Comparison of ENCODE assay signal across 8 cellular contexts in the genomic region with DNA sequence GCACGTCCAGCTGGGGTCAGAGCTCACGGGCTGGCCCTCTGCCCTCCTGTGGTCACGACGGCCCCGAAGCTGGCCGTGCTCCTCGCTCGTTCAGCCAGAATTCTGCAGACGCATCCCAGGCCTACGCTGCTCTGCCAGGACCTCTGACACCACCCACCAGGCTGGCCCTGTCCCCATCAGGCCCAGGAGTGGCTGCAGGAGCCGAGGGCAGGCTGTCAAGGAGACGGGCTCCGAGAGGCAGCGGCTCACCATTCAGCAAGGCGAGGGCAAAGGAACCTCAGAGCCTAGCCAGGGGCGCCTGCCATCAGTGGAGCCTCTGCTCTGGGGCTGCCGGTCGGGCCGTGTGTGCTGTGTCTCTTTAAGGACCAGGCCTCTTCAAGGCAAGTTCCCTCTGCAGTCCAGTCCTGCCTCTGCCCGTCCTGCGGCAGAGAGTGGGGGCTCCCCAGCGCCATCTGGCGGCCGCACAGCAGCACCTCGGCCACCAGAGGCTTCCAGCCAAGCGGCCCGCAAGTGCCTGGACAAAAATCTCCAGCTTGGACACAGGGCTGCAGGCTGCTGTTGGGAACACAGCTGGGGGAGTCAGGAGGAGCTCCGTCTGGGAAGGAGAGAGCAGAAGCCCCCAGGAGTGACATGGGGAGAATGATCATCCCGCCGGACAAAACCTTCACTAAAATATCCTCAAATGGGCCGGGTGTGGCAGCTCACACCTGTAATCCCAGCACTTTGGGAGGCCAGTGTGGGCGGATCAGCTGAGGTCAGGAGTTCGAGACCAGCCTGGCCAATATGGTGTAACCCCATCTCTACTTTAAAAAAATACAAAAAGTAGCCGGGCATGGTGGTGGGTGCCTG. TPM values are rescaled to one million over a fixed set of nuclear protein-coding genes. Genes with fewer than 3 reads are reported as not detected.
DNase-seq lines count a peak whose midpoint lies in the region; FAIRE-seq and TF ChIP-seq lines count a peak whose summit lies in the region.

No MANE protein-coding gene starts in this region.

- no peaks in the 10 kb centered on the region for H3F3A ChIP-seq in SK-N-SH (replicated peaks; ENCODE audit: insufficient read depth)

- peaks cover 0 to 16% of the 10 kb centered on the region in 2 experiments; a peak in 1 of 4 replicates for H3K4me1 ChIP-seq in SK-N-SH (ENCODE audit: control insufficient read depth in 1 of 2, insufficient read depth in 2 of 2, low read depth in 1 of 2, low read length in 1 of 2)
- H3K4me1 ChIP-seq in testis, result peaks cover 29% of the 10 kb centered on the region

- FAIRE-seq in D721Med (lab: Jason Lieb, UNC), result no peak

- no peaks in the 10 kb centered on the region for H3K36me3 ChIP-seq in SK-N-SH (replicated peaks in 1 of 2; ENCODE audit: control insufficient read depth in 1 of 2, insufficient read depth in 2 of 2, low read length in 1 of 2)
- no peaks in the 10 kb centered on the region for H3K36me3 ChIP-seq in testis (ENCODE audit: low read depth, missing control alignments)

- H3K4me1 Mint-ChIP-seq in osteocyte (ENCODE audit: unreplicated experiment), result peaks cover 48% of the 10 kb centered on the region

- peak; percentile 87 for DNase-seq in D721Med (ENCODE audit: insufficient read length, low spot score)
- DNase-seq in HuH-7 (ENCODE audit: low spot score), result peak; percentile 87
- peak; percentile 93 for DNase-seq in SK-N-SH
- peak; percentile 79 for DNase-seq in activated naive CD4-positive, alpha-beta T cell treated with anti-CD3 and anti-CD28 coated beads, Interleukin-2, amount 50 U/mL, for 16 hours
- DNase-seq in glomerular endothelial cell (ENCODE audit: extremely low read depth, low read depth, low spot score), result peak; percentile 23
- peak; percentile 97 for DNase-seq in osteocyte (ENCODE audit: extremely low spot score, unreplicated experiment)
- DNase-seq in testis, result peak; percentile 87
- no peak for DNase-seq in NCI-H2029 (lab: John Stamatoyannopoulos, UW)

- no peak overlapping the region for H3K9ac ChIP-seq in SK-N-SH

- H3K79me2 ChIP-seq in SK-N-SH (ENCODE audit: insufficient read depth), result no peaks in the 10 kb centered on the region

- H3K36me3 Mint-ChIP-seq in osteocyte (ENCODE audit: unreplicated experiment), result no peaks in the 10 kb centered on the region

- H3K27ac Mint-ChIP-seq in osteocyte (ENCODE audit: unreplicated experiment), result peak overlapping the region; percentile 44

- intact Hi-C loops in testis (cut with DNase I; ENCODE audit: low total_unique reads), result loop anchor here (10.0 kb wide), 1 partner anchor 62 kb away; no protein-coding TSS in a partner anchor

- CTCF ChIA-PET in SK-N-SH (lab: Yijun Ruan, JAX), result interaction anchor here (0.6 to 11.1 kb wide), 46 partner anchors 10 to 206 kb away, joined by 3 to 248 read pairs (median 4); no protein-coding TSS in a partner anchor

- no peak overlapping the region for H3K27ac ChIP-seq in SK-N-SH (ENCODE audit: low read depth in 2 of 2, low read length in 1 of 2)
- peak overlapping the region; percentile 52 to 76 for H3K27ac ChIP-seq in testis

- H4K20me1 ChIP-seq in SK-N-SH (ENCODE audit: insufficient read depth), result no peaks in the 10 kb centered on the region

- peak; percentile 80 for TF ChIP-seq RAD21 in SK-N-SH (IDR thresholded peaks at IDR 0.05; ENCODE audit: low read length)

- TF ChIP-seq EP300 in SK-N-SH (IDR thresholded peaks at IDR 0.05; ENCODE audit: borderline replicate concordance in 1 of 2, low read depth in 1 of 2, low read length in 1 of 2), result no peak

- H3K4me3 Mint-ChIP-seq in osteocyte (ENCODE audit: unreplicated experiment), result no peak overlapping the region

- no peaks in the 10 kb centered on the region for H3K9me3 Mint-ChIP-seq in osteocyte (ENCODE audit: unreplicated experiment)

- no peaks in the 10 kb centered on the region for H3K9me2 ChIP-seq in SK-N-SH

- no peak overlapping the region; the same call in 1 of the 2 replicates for H3K4me2 ChIP-seq in SK-N-SH

- H3K9me3 ChIP-seq in SK-N-SH (no peaks in the 10 kb centered on the region), testis (no peaks in the 10 kb centered on the region)

- H2AFZ ChIP-seq in SK-N-SH (ENCODE audit: low read depth), result peak overlapping the region; percentile 77

- peak; percentile 52 for TF ChIP-seq CTCF in D721Med (IDR thresholded peaks at IDR 0.05; ENCODE audit: insufficient read depth, missing control alignments)
- peak; percentile 95 for TF ChIP-seq CTCF in SK-N-SH (IDR thresholded peaks at IDR 0.05)
- peak; percentile 99 for TF ChIP-seq CTCF in osteocyte (IDR thresholded peaks at IDR 0.05)
- TF ChIP-seq CTCF in testis (IDR thresholded peaks at IDR 0.05), result peak; percentile 91 to 94 (median 92)

- no peaks in the 10 kb centered on the region for H3K27me3 Mint-ChIP-seq in osteocyte (ENCODE audit: unreplicated experiment)

- POLR2A ChIA-PET in SK-N-SH (lab: Yijun Ruan, JAX), result interaction anchor here (1.1 kb wide), 1 partner anchor 65 kb away, joined by 3 read pairs; no protein-coding TSS in a partner anchor

- H3K4me3 ChIP-seq in SK-N-SH (ENCODE audit: low read depth in 2 of 2, low read length in 1 of 2) (peak overlapping the region in 1 of 2 experiments; percentile 12; a peak in 1 of 4 replicates), testis (no peak overlapping the region)

- WGBS in SK-N-SH (ENCODE audit: low lambda C conversion rate), result 49% methylated on average over 9 of the region's 34 CpGs
- 38 to 48% methylated on average over 14 to 32 of the region's 34 CpGs for WGBS in testis, 2 donors

- H3K27me3 ChIP-seq in SK-N-SH (ENCODE audit: insufficient read depth), result no peaks in the 10 kb centered on the region
- no peaks in the 10 kb centered on the region for H3K27me3 ChIP-seq in testis

- TF ChIP-seq POLR2A in testis (IDR thresholded peaks at IDR 0.05), result no peak

TF ChIP-seq in SK-N-SH, 30 proteins besides CTCF, POLR2A, EP300 and RAD21:
- TF ChIP-seq SMC3 (IDR thresholded peaks at IDR 0.05; ENCODE audit: low read depth, low read length) (peak; percentile 99), RFX5 (IDR thresholded peaks at IDR 0.05; ENCODE audit: low read length) (0 out of 2 replicates have a peak, but pooled peaks have one; percentile 23), ELF1 (IDR thresholded peaks at IDR 0.05) (no peak), EZH2phosphoT487 (IDR thresholded peaks at IDR 0.05; ENCODE audit: borderline replicate concordance, low read depth) (no peak), GATA2 (CRISPR knock-in tag; IDR thresholded peaks at IDR 0.05) (no peak), FOSL2 (IDR thresholded peaks at IDR 0.05; ENCODE audit: borderline replicate concordance, low read depth) (no peak)
- TF ChIP-seq, protein P1, sequence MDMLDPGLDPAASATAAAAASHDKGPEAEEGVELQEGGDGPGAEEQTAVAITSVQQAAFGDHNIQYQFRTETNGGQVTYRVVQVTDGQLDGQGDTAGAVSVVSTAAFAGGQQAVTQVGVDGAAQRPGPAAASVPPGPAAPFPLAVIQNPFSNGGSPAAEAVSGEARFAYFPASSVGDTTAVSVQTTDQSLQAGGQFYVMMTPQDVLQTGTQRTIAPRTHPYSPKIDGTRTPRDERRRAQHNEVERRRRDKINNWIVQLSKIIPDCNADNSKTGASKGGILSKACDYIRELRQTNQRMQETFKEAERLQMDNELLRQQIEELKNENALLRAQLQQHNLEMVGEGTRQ (IDR thresholded peaks at IDR 0.05; ENCODE audit: borderline replicate concordance, low read depth, low read length), result no peak
- TF ChIP-seq, protein P2, sequence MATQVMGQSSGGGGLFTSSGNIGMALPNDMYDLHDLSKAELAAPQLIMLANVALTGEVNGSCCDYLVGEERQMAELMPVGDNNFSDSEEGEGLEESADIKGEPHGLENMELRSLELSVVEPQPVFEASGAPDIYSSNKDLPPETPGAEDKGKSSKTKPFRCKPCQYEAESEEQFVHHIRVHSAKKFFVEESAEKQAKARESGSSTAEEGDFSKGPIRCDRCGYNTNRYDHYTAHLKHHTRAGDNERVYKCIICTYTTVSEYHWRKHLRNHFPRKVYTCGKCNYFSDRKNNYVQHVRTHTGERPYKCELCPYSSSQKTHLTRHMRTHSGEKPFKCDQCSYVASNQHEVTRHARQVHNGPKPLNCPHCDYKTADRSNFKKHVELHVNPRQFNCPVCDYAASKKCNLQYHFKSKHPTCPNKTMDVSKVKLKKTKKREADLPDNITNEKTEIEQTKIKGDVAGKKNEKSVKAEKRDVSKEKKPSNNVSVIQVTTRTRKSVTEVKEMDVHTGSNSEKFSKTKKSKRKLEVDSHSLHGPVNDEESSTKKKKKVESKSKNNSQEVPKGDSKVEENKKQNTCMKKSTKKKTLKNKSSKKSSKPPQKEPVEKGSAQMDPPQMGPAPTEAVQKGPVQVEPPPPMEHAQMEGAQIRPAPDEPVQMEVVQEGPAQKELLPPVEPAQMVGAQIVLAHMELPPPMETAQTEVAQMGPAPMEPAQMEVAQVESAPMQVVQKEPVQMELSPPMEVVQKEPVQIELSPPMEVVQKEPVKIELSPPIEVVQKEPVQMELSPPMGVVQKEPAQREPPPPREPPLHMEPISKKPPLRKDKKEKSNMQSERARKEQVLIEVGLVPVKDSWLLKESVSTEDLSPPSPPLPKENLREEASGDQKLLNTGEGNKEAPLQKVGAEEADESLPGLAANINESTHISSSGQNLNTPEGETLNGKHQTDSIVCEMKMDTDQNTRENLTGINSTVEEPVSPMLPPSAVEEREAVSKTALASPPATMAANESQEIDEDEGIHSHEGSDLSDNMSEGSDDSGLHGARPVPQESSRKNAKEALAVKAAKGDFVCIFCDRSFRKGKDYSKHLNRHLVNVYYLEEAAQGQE (IDR thresholded peaks at IDR 0.05; ENCODE audit: low read depth, low read length), result 0 out of 2 replicates have a peak, but pooled peaks have one; percentile 28

RNA-seq across cellular contexts. Expression of a gene that starts 7.4 kb away (rescaled TPM):
- polyA plus RNA-seq in SK-N-SH (2012; rRNA removed) (86.1 and 117 TPM in 2 replicates), testis (ENCODE audit: insufficient read depth, low read depth, low replicate concordance) (30.6 TPM)
- polyA plus RNA-seq in SK-N-SH (2012; cell fraction: cytosol; rRNA removed), result 49.2 and 63.6 TPM in 2 replicates
- 122 and 173 TPM in 2 replicates for polyA plus RNA-seq in SK-N-SH (2012; cell fraction: nucleus; rRNA removed)
- total RNA-seq in glomerular endothelial cell (62.5 and 67.9 TPM in 2 replicates), osteocyte (110 and 114 TPM in 2 replicates), testis (10 to 100 TPM; 42.1 to 52.7 TPM)

Comparison
In these comparisons a context has a peak if more than half of its experiments do, and no peak if none do; other contexts are left out.
1. H3K27ac ChIP-seq: peak in testis (2 of 2); none in SK-N-SH (0 of 2).
2. Peak in every context shown above with its lines, with median percentiles within 50 percentile points of each other: CTCF ChIP-seq.